In the genomic region with DNA sequence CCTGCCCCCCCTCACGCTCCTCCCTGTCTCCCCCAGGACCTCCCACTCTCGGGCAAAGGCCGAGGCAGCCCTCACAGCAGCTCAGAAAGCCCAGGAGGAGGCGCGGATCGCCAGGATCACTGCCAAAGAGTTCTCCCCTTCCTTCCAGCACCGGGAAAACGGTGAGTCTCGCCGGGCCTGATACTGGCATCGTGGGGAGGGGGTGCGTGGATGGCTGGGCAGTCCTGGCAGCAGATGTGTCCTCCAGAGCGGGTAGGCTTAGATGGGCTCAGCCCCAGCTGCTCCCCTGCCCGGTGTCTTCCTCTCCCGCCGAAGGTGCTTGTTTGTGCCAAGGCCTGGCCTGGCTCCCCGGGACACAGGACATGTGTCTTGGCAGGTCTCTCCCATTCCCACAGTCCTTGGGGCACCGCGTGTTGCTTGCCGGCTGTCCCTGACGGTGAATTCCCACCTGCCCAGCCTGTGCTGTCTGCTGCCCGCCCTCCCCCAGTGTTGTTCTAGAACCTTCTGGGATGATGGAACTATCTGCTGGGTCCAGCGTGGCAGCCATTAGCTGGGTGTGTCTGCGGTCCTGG, we compare ENCODE assay signal across 23 cellular contexts.
DNase-seq lines count a peak whose midpoint lies in the region; ATAC-seq, FAIRE-seq and TF ChIP-seq lines count a peak whose summit lies in the region.
"Had no signal": no experiment of that assay in that cellular context is flagged by ENCODE, and none has a peak within 500 bp of the region (broad histone marks: within the 10 kb centered on the region; RNA-seq: fewer than 3 reads in every experiment).

No MANE protein-coding gene starts in this region.

- H3K4me1 Mint-ChIP-seq in progenitor cell of endocrine pancreas (ENCODE audit: low read depth) = no peaks in the 10 kb centered on the region
- H3K4me1 Mint-ChIP-seq in stimulated activated naive B cell treated with anti-CD40 and anti-IgM and Interleukin-4, amounts not matched to agents 10 μg/mL and 1 μg/mL and 100 μg/mL, for 72 hours = peaks cover 6 to 18% of the 10 kb centered on the region in 2 donors

- POLR2A ChIA-PET in K562 (lab: Yijun Ruan, JAX) = interaction anchor here (1.7 kb wide), 1 partner anchor 10 kb away, joined by 4 read pairs; no protein-coding TSS in a partner anchor

- TF ChIP-seq CTCF in K562 (IDR thresholded peaks at IDR 0.05 in 2 of 3, conservative IDR thresholded peaks at IDR 0.05 in 1 of 3; ENCODE audit: insufficient read depth in 2 of 3, low read depth in 1 of 3, low read length in 3 of 3) = no peak
- no peak for TF ChIP-seq CTCF in progenitor cell of endocrine pancreas (IDR thresholded peaks at IDR 0.05; ENCODE audit: unreplicated experiment)
- TF ChIP-seq CTCF in heart right ventricle (IDR thresholded peaks at IDR 0.05) = no peak

- H4K12ac ChIP-seq in trophoblast cell (ENCODE audit: low read depth, low read length) = no peak overlapping the region

- H3K4me2 ChIP-seq in K562 (ENCODE audit: insufficient read depth, low read length) (no peak overlapping the region), trophoblast cell (ENCODE audit: low read length) (no peak overlapping the region)
- H3K4me2 ChIP-seq: A549; BLaER1 treated with 17β-estradiol and CSF1 and Interleukin-3, amounts not matched to agents 10 nM and 100 nM had no signal

- no peak overlapping the region for H3K14ac ChIP-seq in trophoblast cell (ENCODE audit: low read length)

- no peak overlapping the region for H4K8ac ChIP-seq in trophoblast cell (ENCODE audit: low read depth, low read length)

- peak overlapping the region; percentile 16 for H3K27ac Mint-ChIP-seq in progenitor cell of endocrine pancreas
- H3K27ac Mint-ChIP-seq in stimulated activated naive B cell treated with anti-CD40 and anti-IgM and Interleukin-4, amounts not matched to agents 10 μg/mL and 1 μg/mL and 100 μg/mL, for 72 hours = no peak overlapping the region
- H3K27ac Mint-ChIP-seq: B cell; CD4-positive, CD25-positive, alpha-beta regulatory T cell; CD8-positive, alpha-beta memory T cell had no signal

- BruUV-seq in K562 (replicated peaks; lab: Mats Ljungman, UMichigan) = no TSS peak

- H3K4ac ChIP-seq in trophoblast cell (ENCODE audit: low read depth, low read length) = no peak overlapping the region

- H3K36me3 ChIP-seq in K562 (ENCODE audit: control insufficient read depth, insufficient read depth, low read length) (no peaks in the 10 kb centered on the region), heart right ventricle (no peaks in the 10 kb centered on the region), trophoblast cell (ENCODE audit: control insufficient read depth in 1 of 2, insufficient read depth in 2 of 2, low read length in 2 of 2) (no peaks in the 10 kb centered on the region)
- H3K36me3 ChIP-seq: BLaER1 treated with 17β-estradiol and CSF1 and Interleukin-3, amounts not matched to agents 10 nM and 100 nM had no signal

- FAIRE-seq in K562 (lab: Jason Lieb, UNC) = no peak
- FAIRE-seq: A549, G401.6, GM12891, GM19239 had no signal

- no peak overlapping the region for H3K4me3 ChIP-seq in K562
- H3K4me3 ChIP-seq in heart right ventricle = no peak overlapping the region
- no peak overlapping the region for H3K4me3 ChIP-seq in trophoblast cell (ENCODE audit: low read depth, low read length)
- H3K4me3 ChIP-seq: A549; BLaER1 treated with 17β-estradiol and CSF1 and Interleukin-3, amounts not matched to agents 10 nM and 100 nM had no signal

- H3K79me2 ChIP-seq in K562 (ENCODE audit: control insufficient read depth, insufficient read depth, low read length) = no peaks in the 10 kb centered on the region
- H3K79me2 ChIP-seq in trophoblast cell (ENCODE audit: control insufficient read depth, insufficient read depth, low read length, poor library complexity) = no peaks in the 10 kb centered on the region

- ATAC-seq in K562 (no peak), heart right ventricle (no peak)
- no peak for ATAC-seq in stimulated activated naive B cell treated with anti-CD40 and anti-IgM and Interleukin-4, amounts not matched to agents 10 μg/mL and 1 μg/mL and 100 μg/mL, for 72 hours (replicated peaks)
- ATAC-seq: A549 had no signal

- intact Hi-C loops in K562 (cut with micrococcal nuclease) (no loop called here), heart right ventricle (cut with DNase I) (no loop called here)

- no peak overlapping the region for H2BK5ac ChIP-seq in trophoblast cell (ENCODE audit: low read depth, low read length, poor library complexity)

- 17% methylated on average over 24 of the region's 24 CpGs for WGBS in K562 (ENCODE audit: insufficient coverage, low coverage, missing lambda C conversion rate)
- WGBS in heart right ventricle, 2 donors = 81 to 82% methylated on average over 24 of the region's 24 CpGs
- no CpG with 5 or more reads among the region's 24 CpGs for WGBS in trophoblast cell (ENCODE audit: extremely low coverage, insufficient coverage, insufficient read length)

- CTCF ChIA-PET in K562 (lab: Yijun Ruan, JAX; ENCODE audit: low intra/inter-chr PET ratio) = no interaction called here

- H3K27me3 Mint-ChIP-seq in progenitor cell of endocrine pancreas = no peaks in the 10 kb centered on the region
- H3K27me3 Mint-ChIP-seq in stimulated activated naive B cell treated with anti-CD40 and anti-IgM and Interleukin-4, amounts not matched to agents 10 μg/mL and 1 μg/mL and 100 μg/mL, for 72 hours = peaks cover 6 to 30% of the 10 kb centered on the region in 2 donors
- H3K27me3 Mint-ChIP-seq: CD4-positive, CD25-positive, alpha-beta regulatory T cell had no signal

- DNase-seq in G401 (ENCODE audit: low spot score) (peak; percentile 78), K562 (ENCODE audit: extremely low read depth in 1 of 4, low spot score in 3 of 4) (no peak), globus pallidus (ENCODE audit: low spot score) (peak; percentile 20), progenitor cell of endocrine pancreas (ENCODE audit: low spot score, unreplicated experiment) (no peak), heart right ventricle (no peak), AG08396 (ENCODE audit: low spot score) (no peak), trophoblast cell (no peak)
- DNase-seq in stimulated activated naive B cell treated with anti-CD40 and anti-IgM and Interleukin-4, amounts not matched to agents 10 μg/mL and 1 μg/mL and 100 μg/mL, for 72 hours = no peak
- DNase-seq: CD4-positive, CD25-positive, alpha-beta regulatory T cell; CD8-positive, alpha-beta memory T cell; COR-L47; DMS 273 treated with DMSO at 0.1 percent for 48 hours; DMS53; DND-41; EL; GOT3; H7 had no signal

- no peaks in the 10 kb centered on the region for H3K9me3 ChIP-seq in K562 (replicated peaks; ENCODE audit: control insufficient read depth, insufficient read depth, low read depth, low read length)
- H3K9me3 ChIP-seq in heart right ventricle = no peaks in the 10 kb centered on the region
- H3K9me3 ChIP-seq in trophoblast cell (ENCODE audit: insufficient read depth, low read depth, low read length) = no peaks in the 10 kb centered on the region
- H3K9me3 ChIP-seq: A549; BLaER1 treated with 17β-estradiol and CSF1 and Interleukin-3, amounts not matched to agents 10 nM and 100 nM had no signal

- no peak overlapping the region for H3K18ac ChIP-seq in trophoblast cell (ENCODE audit: low read length)

- no peak overlapping the region for H3K23ac ChIP-seq in trophoblast cell (ENCODE audit: low read length)

- peaks cover 8% of the 10 kb centered on the region for H4K20me1 ChIP-seq in K562 (replicated peaks; ENCODE audit: control insufficient read depth, insufficient read depth, low read length)

- no peak for TF ChIP-seq POLR2A in K562 (conservative IDR thresholded peaks at IDR 0.05)

- no peaks in the 10 kb centered on the region for H3K9me1 ChIP-seq in K562 (ENCODE audit: control insufficient read depth, insufficient read depth, low read length)

- no peak overlapping the region for H3K4me3 Mint-ChIP-seq in progenitor cell of endocrine pancreas (ENCODE audit: low read depth)
- no peak overlapping the region for H3K4me3 Mint-ChIP-seq in stimulated activated naive B cell treated with anti-CD40 and anti-IgM and Interleukin-4, amounts not matched to agents 10 μg/mL and 1 μg/mL and 100 μg/mL, for 72 hours
- H3K4me3 Mint-ChIP-seq: B cell; CD4-positive, CD25-positive, alpha-beta regulatory T cell; CD8-positive, alpha-beta memory T cell had no signal

- no peak for TF ChIP-seq RAD21 in K562 (CRISPR knock-in tag; conservative IDR thresholded peaks at IDR 0.05 in 1 of 2, IDR thresholded peaks at IDR 0.05 in 1 of 2)

- H2AFZ ChIP-seq in K562 (ENCODE audit: low read depth, low read length) (no peak overlapping the region), trophoblast cell (ENCODE audit: insufficient read depth, low read length, poor library complexity) (no peak overlapping the region)

- no peak overlapping the region for H2AK5ac ChIP-seq in trophoblast cell (ENCODE audit: low read length)

- no peak overlapping the region for H4K91ac ChIP-seq in trophoblast cell (ENCODE audit: low read depth, low read length)

- H3K4me1 ChIP-seq in K562 (replicated peaks in 1 of 2; ENCODE audit: control insufficient read depth in 2 of 2, insufficient read depth in 2 of 2, low read length in 2 of 2) (peaks cover 0 to 39% of the 10 kb centered on the region in 2 experiments; a peak in 2 of 5 replicates), heart right ventricle (peaks cover 0 to 8% (median 0%) of the 10 kb centered on the region in 9 donors), trophoblast cell (ENCODE audit: control insufficient read depth in 1 of 2, insufficient read depth in 2 of 2, low read length in 2 of 2) (no peaks in the 10 kb centered on the region)
- H3K4me1 ChIP-seq: A549 had no signal

- H3K79me1 ChIP-seq in trophoblast cell (ENCODE audit: low read length) = no peaks in the 10 kb centered on the region

- TF ChIP-seq EP300 in K562 (IDR thresholded peaks at IDR 0.05; ENCODE audit: low read length) = no peak

- H3K27me3 ChIP-seq in K562 (ENCODE audit: control insufficient read depth in 2 of 2, insufficient read depth in 2 of 2, low read length in 2 of 2) = peaks cover 22 to 78% of the 10 kb centered on the region in 2 experiments; a peak in 4 of 5 replicates
- H3K27me3 ChIP-seq in heart right ventricle = peaks cover 0 to 79% (median 36%) of the 10 kb centered on the region in 7 donors
- no peaks in the 10 kb centered on the region for H3K27me3 ChIP-seq in trophoblast cell (ENCODE audit: insufficient read depth, low read length)
- H3K27me3 ChIP-seq: BLaER1 treated with 17β-estradiol and CSF1 and Interleukin-3, amounts not matched to agents 10 nM and 100 nM had no signal

- in situ Hi-C loops in G401 (cut with HindIII; ENCODE audit: low sequenced_read_pairs) (no loop called here), K562 (cut with MboI) (no loop called here)

- H3K9me3 Mint-ChIP-seq in progenitor cell of endocrine pancreas (ENCODE audit: low read depth) = no peaks in the 10 kb centered on the region
- H3K9me3 Mint-ChIP-seq in stimulated activated naive B cell treated with anti-CD40 and anti-IgM and Interleukin-4, amounts not matched to agents 10 μg/mL and 1 μg/mL and 100 μg/mL, for 72 hours = no peaks in the 10 kb centered on the region
- H3K9me3 Mint-ChIP-seq: CD4-positive, CD25-positive, alpha-beta regulatory T cell; CD8-positive, alpha-beta memory T cell had no signal

- H3K27ac ChIP-seq in K562 (ENCODE audit: extremely low read depth, low read depth, low read length) (no peak overlapping the region), heart right ventricle (no peak overlapping the region), trophoblast cell (ENCODE audit: low read depth, low read length) (no peak overlapping the region)
- H3K27ac ChIP-seq: A549; BLaER1 treated with 17β-estradiol and CSF1 and Interleukin-3, amounts not matched to agents 10 nM and 100 nM had no signal

- no peak overlapping the region for H2BK12ac ChIP-seq in trophoblast cell (ENCODE audit: low read length)

- H3K36me3 Mint-ChIP-seq in progenitor cell of endocrine pancreas (ENCODE audit: insufficient read depth) = no peaks in the 10 kb centered on the region
- H3K36me3 Mint-ChIP-seq in stimulated activated naive B cell treated with anti-CD40 and anti-IgM and Interleukin-4, amounts not matched to agents 10 μg/mL and 1 μg/mL and 100 μg/mL, for 72 hours = no peaks in the 10 kb centered on the region
- H3K36me3 Mint-ChIP-seq: CD4-positive, CD25-positive, alpha-beta regulatory T cell; CD8-positive, alpha-beta memory T cell had no signal

- H2BK120ac ChIP-seq in trophoblast cell (ENCODE audit: insufficient read depth, low read length, poor library complexity) = no peak overlapping the region

- H3K9ac ChIP-seq in K562 (ENCODE audit: insufficient read depth in 1 of 2, low read depth in 2 of 2, low read length in 2 of 2) (peak overlapping the region in 1 of 2 experiments; percentile 17; a peak in 1 of 4 replicates), trophoblast cell (ENCODE audit: low read length) (no peak overlapping the region)
- H3K9ac ChIP-seq: BLaER1 treated with 17β-estradiol and CSF1 and Interleukin-3, amounts not matched to agents 10 nM and 100 nM had no signal

Comparison
In these comparisons a context has a peak if more than half of its experiments do, and no peak if none do; other contexts are left out.
1. DNase-seq: peak in G401 (single experiment) and globus pallidus (single experiment); none in K562 (0 of 4), progenitor cell of endocrine pancreas (single experiment), heart right ventricle (0 of 2), stimulated activated naive B cell treated with anti-CD40 and anti-IgM and Interleukin-4, amounts not matched to agents 10 μg/mL and 1 μg/mL and 100 μg/mL, for 72 hours (single experiment), AG08396 (single experiment) and trophoblast cell (0 of 2).